Comparison of ENCODE assay signal across 9 cellular contexts in the genomic region with DNA sequence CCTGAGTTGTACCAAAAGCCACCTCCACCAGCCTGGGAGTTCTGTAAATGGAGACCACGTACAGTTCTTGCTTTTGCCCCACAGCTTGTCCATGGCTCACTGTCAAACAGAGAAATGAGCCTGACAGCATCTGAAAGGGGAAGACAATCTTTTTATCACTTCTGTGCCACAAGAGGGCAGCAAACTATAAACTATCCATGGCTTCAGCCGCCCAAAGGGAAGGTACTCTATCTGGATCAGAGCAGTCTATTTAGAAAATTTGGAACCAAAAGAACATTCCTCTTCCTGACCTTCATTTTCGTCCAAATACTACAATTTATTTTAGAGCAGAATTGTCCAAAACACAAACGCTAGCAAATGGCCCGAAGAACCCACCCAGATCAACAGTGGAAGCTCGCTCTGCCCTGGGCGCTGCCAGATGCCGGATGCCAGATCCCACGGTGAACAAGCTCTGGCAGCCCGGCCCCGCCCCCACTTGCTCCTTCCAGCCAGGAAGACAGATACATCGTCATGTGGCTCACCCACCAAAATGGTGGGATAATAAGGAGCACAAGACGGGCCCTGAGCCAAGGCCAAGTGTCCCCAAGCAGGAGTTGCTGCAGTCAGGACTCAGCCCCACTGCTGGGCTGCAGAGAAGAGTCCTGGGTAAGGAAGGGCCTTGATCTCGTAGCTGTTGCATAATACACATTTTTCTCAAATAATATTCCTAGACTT. TPM values are rescaled to one million over a fixed set of nuclear protein-coding genes. Genes with fewer than 3 reads are reported as not detected.
A peak's percentile ranks its signal among the peaks of the same experiment; 100 is the strongest.
DNase-seq lines count a peak whose midpoint lies in the region; ATAC-seq, FAIRE-seq and TF ChIP-seq lines count a peak whose summit lies in the region.
"Had no signal": no experiment of that assay in that cellular context is flagged by ENCODE, and none has a peak within 500 bp of the region (broad histone marks: within the 10 kb centered on the region; RNA-seq: fewer than 3 reads in every experiment).

No MANE protein-coding gene starts in this region.

- no peaks in the 10 kb centered on the region for H3K36me3 Mint-ChIP-seq in WTC11

- H3K9me3 Mint-ChIP-seq in WTC11, result no peaks in the 10 kb centered on the region
- H3K9me3 Mint-ChIP-seq: stimulated activated naive CD8-positive, alpha-beta T cell treated with anti-CD3 and anti-CD28 coated beads, Interleukin-15, Interleukin-2, amounts not matched to agents 100 ng/mL and 50 ng/mL, for 24 hours had no signal

- H3K27ac Mint-ChIP-seq in WTC11, result no peak overlapping the region; the same call in 1 of the 2 replicates
- H3K27ac Mint-ChIP-seq: stimulated activated naive CD8-positive, alpha-beta T cell treated with anti-CD3 and anti-CD28 coated beads, Interleukin-15, Interleukin-2, amounts not matched to agents 100 ng/mL and 50 ng/mL, for 24 hours had no signal

- H3K27me3 ChIP-seq in dorsolateral prefrontal cortex (no peaks in the 10 kb centered on the region), layer of hippocampus (ENCODE audit: control insufficient read depth, insufficient read depth, low read length) (no peaks in the 10 kb centered on the region)

- FAIRE-seq in H54 (lab: Jason Lieb, UNC), result no peak

- peak overlapping the region; percentile 59 for H3K4me3 Mint-ChIP-seq in WTC11
- H3K4me3 Mint-ChIP-seq: stimulated activated naive CD8-positive, alpha-beta T cell treated with anti-CD3 and anti-CD28 coated beads, Interleukin-15, Interleukin-2, amounts not matched to agents 100 ng/mL and 50 ng/mL, for 24 hours had no signal

- ATAC-seq in WTC11 (peak; percentile 71), HG03159 (IDR thresholded peaks at IDR 0.05; ENCODE audit: unreplicated experiment) (no peak)

- no peak for TF ChIP-seq POLR2A in H54 (IDR thresholded peaks at IDR 0.05; ENCODE audit: low read depth, low read length)

- H3K27me3 Mint-ChIP-seq in WTC11 (ENCODE audit: low read depth), result no peaks in the 10 kb centered on the region
- H3K27me3 Mint-ChIP-seq: stimulated activated naive CD8-positive, alpha-beta T cell treated with anti-CD3 and anti-CD28 coated beads, Interleukin-15, Interleukin-2, amounts not matched to agents 100 ng/mL and 50 ng/mL, for 24 hours had no signal

- POLR2A ChIA-PET in WTC11 (lab: Charles Lee), result interaction anchor here (0.9 to 1.8 kb wide), 6 partner anchors 11 to 197 kb away, joined by 3 to 9 read pairs (median 6); a partner anchor contains a TSS

- intact Hi-C loops in dorsolateral prefrontal cortex (cut with DNase I), result loop anchor here (2.0 to 10.0 kb wide), 7 partner anchors 102 to 470 kb away; a partner anchor contains a TSS

- peaks cover 22% of the 10 kb centered on the region for H3K4me1 Mint-ChIP-seq in WTC11

- H3K27ac ChIP-seq in dorsolateral prefrontal cortex (peak overlapping the region in 58 of 59 donors; percentile 3 to 93 (median 77)), layer of hippocampus (ENCODE audit: low read depth, low read length) (peak overlapping the region; percentile 30)

- DNase-seq in AML-193 (lab: John Stamatoyannopoulos, UW) (peak; percentile 64 to 75), H54 (ENCODE audit: insufficient read length, low spot score) (peak; percentile 65), NCI-H345 (lab: John Stamatoyannopoulos, UW) (peak; percentile 66), WTC11 (ENCODE audit: low spot score) (peak; percentile 78), dorsolateral prefrontal cortex (peak; percentile 63 to 84 (median 73))
- peak; percentile 32 for DNase-seq in stimulated activated CD4-positive, alpha-beta T cell treated with anti-CD3 and anti-CD28 coated beads, Interleukin-1b, Interleukin-23, amount 100 ng/mL, for 48 hours

- TF ChIP-seq CTCF in WTC11 (IDR thresholded peaks at IDR 0.05), result peak; percentile 61
- peak; percentile 65 to 94 (median 83) for TF ChIP-seq CTCF in dorsolateral prefrontal cortex (IDR thresholded peaks at IDR 0.05 in 54 of 56, conservative IDR thresholded peaks at IDR 0.05 in 2 of 56; ENCODE audit: low read depth in 1 of 56, partially characterized antibody in 56 of 56)

- CTCF ChIA-PET in WTC11 (lab: Charles Lee), result interaction anchor here (0.5 to 5.9 kb wide), 58 partner anchors 9 to 392 kb away, joined by 3 to 279 read pairs (median 5); a partner anchor contains a TSS

- H3K4me3 ChIP-seq in dorsolateral prefrontal cortex, result peak overlapping the region in 56 of 59 donors; percentile 7 to 65 (median 44)

TF ChIP-seq in WTC11, 78 proteins besides CTCF, POLR2A, EP300 and RAD21:
- no peak for TF ChIP-seq FOXP1 (CRISPR knock-in tag; IDR thresholded peaks at IDR 0.05; ENCODE audit: borderline replicate concordance)
- TF ChIP-seq, protein P1, sequence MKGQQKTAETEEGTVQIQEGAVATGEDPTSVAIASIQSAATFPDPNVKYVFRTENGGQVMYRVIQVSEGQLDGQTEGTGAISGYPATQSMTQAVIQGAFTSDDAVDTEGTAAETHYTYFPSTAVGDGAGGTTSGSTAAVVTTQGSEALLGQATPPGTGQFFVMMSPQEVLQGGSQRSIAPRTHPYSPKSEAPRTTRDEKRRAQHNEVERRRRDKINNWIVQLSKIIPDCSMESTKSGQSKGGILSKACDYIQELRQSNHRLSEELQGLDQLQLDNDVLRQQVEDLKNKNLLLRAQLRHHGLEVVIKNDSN (CRISPR knock-in tag; IDR thresholded peaks at IDR 0.05), result 0 out of 2 replicates have a peak, but pooled peaks have one; percentile 40
TF ChIP-seq in WTC11: peak in this region for 1.

RNA-seq across cellular contexts. Expression of a gene that starts 23.9 kb away (rescaled TPM):
- 1.1 to 1.6 TPM (median 1.2 TPM) in 3 replicates for total RNA-seq in WTC11 (2021)
- total RNA-seq in dorsolateral prefrontal cortex, result 1 to 10 TPM in 15 of 120 experiments, not detected in 105; 1.1 to 3.2 (median 1.4) TPM

RNA-seq across cellular contexts. Expression of a gene that starts 57.7 kb away (rescaled TPM):
- total RNA-seq in WTC11 (2021) (36.3 to 51.6 TPM (median 41.5 TPM) in 3 replicates), dorsolateral prefrontal cortex (100 to 1,000 TPM in 11 of 120 experiments, 10 to 100 TPM in 109; 53.3 to 207 (median 76.0) TPM)
